8 cellular contexts compared by ENCODE assay signal in genomic region chr3:39288300-39288808, GRCh38. TPM values are rescaled to one million over a fixed set of nuclear protein-coding genes. Genes with fewer than 3 reads are reported as not detected.
DNase-seq lines count a peak whose midpoint lies in the region; ATAC-seq, FAIRE-seq and TF ChIP-seq lines count a peak whose summit lies in the region.

No MANE protein-coding gene starts in this region.

- TF ChIP-seq EP300 in gastroesophageal sphincter (IDR thresholded peaks at IDR 0.05), result no peak
- TF ChIP-seq EP300 in transverse colon (IDR thresholded peaks at IDR 0.05; ENCODE audit: low read depth), result no peak

- H3K36me3 ChIP-seq in gastroesophageal sphincter (no peaks in the 10 kb centered on the region), pancreas (no peaks in the 10 kb centered on the region), transverse colon (no peaks in the 10 kb centered on the region)

- H3K4me3 ChIP-seq in gastroesophageal sphincter (no peak overlapping the region), pancreas (no peak overlapping the region), transverse colon (no peak overlapping the region)

- no peaks in the 10 kb centered on the region for H3K9me3 ChIP-seq in gastroesophageal sphincter
- no peaks in the 10 kb centered on the region for H3K9me3 ChIP-seq in pancreas
- no peaks in the 10 kb centered on the region for H3K9me3 ChIP-seq in transverse colon

- ATAC-seq in gastroesophageal sphincter (peak; percentile 75), pancreas (peak; percentile 82 to 95 (median 92))

- 13% methylated on average over 1 of the region's 3 CpGs; no CpG with 5 or more reads in 1 of the 2 donors for WGBS in gastroesophageal sphincter (ENCODE audit: low coverage in 1 of 2), 2 donors
- WGBS in pancreas, 2 donors, result 36 to 45% methylated on average over 3 of the region's 3 CpGs
- 25% methylated on average over 3 of the region's 3 CpGs; no CpG with 5 or more reads in 1 of the 2 donors for WGBS in transverse colon (ENCODE audit: low coverage in 1 of 2), 2 donors

- no peaks in the 10 kb centered on the region for H3K27me3 ChIP-seq in gastroesophageal sphincter
- H3K27me3 ChIP-seq in pancreas, result no peaks in the 10 kb centered on the region
- H3K27me3 ChIP-seq in transverse colon, result no peaks in the 10 kb centered on the region

- intact Hi-C loops in pancreas (cut with DNase I), result loop anchor here (5.0 to 10.0 kb wide), 3 partner anchors 96 to 164 kb away; partner anchors contain the start of gene XIRP1 (in 1 of the 3)
- intact Hi-C loops in transverse colon (cut with DNase I; ENCODE audit: low total_unique reads), result loop anchor here (2.0 to 5.0 kb wide), 2 partner anchors 96 to 162 kb away; partner anchors contain the start of gene XIRP1

- in situ Hi-C loops in transverse colon (cut with MboI; ENCODE audit: low pct_ligation_motif_present in 1 of 4, low pct_unique_long_range_greater_than_20kb in 1 of 4, low sequenced_read_pairs in 3 of 4), result loop anchor here (5.0 to 25.0 kb wide), 4 partner anchors 96 to 164 kb away; partner anchors contain the start of gene XIRP1 (in 2 of the 4)

- no peaks in the 10 kb centered on the region for H3K4me1 ChIP-seq in gastroesophageal sphincter
- peaks cover 4 to 9% (median 4%) of the 10 kb centered on the region in 3 donors for H3K4me1 ChIP-seq in pancreas
- H3K4me1 ChIP-seq in transverse colon, result peaks cover 3 to 13% (median 10%) of the 10 kb centered on the region in 4 donors

- H3K27ac ChIP-seq in gastroesophageal sphincter (no peak overlapping the region), pancreas (no peak overlapping the region), transverse colon (no peak overlapping the region)

- TF ChIP-seq CTCF in gastroesophageal sphincter (IDR thresholded peaks at IDR 0.05), result peak; percentile 52 to 92 (median 77)
- TF ChIP-seq CTCF in pancreas (IDR thresholded peaks at IDR 0.05), result peak; percentile 54 to 90 (median 83)
- peak; percentile 72 to 88 (median 81) for TF ChIP-seq CTCF in transverse colon (IDR thresholded peaks at IDR 0.05)

- FAIRE-seq in pancreas (lab: Jason Lieb, UNC), result no peak

- TF ChIP-seq POLR2A in gastroesophageal sphincter (IDR thresholded peaks at IDR 0.05) (no peak), transverse colon (IDR thresholded peaks at IDR 0.05) (no peak)

- peak; percentile 44 for DNase-seq in GM04504 (ENCODE audit: low read depth)
- peak; percentile 74 for DNase-seq in HCEC 1CT
- peak; percentile 77 for DNase-seq in M059J (ENCODE audit: low read depth)
- peak; percentile 80 for DNase-seq in SIG-M5 treated with dmso at 0.1 percent for 504 hours (lab: John Stamatoyannopoulos, UW; ENCODE audit: unreplicated experiment)
- DNase-seq in activated effector memory CD4-positive, alpha-beta T cell treated with anti-CD3 and anti-CD28 coated beads, Interleukin-2, amount 50 U/mL, for 16 hours, result peak; percentile 92
- DNase-seq in pancreas, result peak; percentile 72 to 88 (median 78)
- DNase-seq in transverse colon, result peak; percentile 87

RNA-seq across cellular contexts. Expression of gene CX3CR1, which starts 8.5 kb away (rescaled TPM):
- total RNA-seq in M059J (2014; rRNA removed; shearing (Covaris generic)), result 0.02 TPM in 1 of 2 replicates, not detected in the other
- total RNA-seq in gastroesophageal sphincter, result under 1 TPM; 0.31 to 0.94 (median 0.66) TPM
- total RNA-seq in pancreas, result 10 to 100 TPM in 1 of 6 donors, 1 to 10 TPM in 4, under 1 TPM in 1; 0.23 to 13.0 (median 1.6) TPM
- polyA plus RNA-seq in pancreas, result under 1 TPM; 0.08 to 0.14 TPM
- total RNA-seq in transverse colon, result under 1 TPM in 1 of 4 donors, not detected in 3; 0.32 TPM

RNA-seq across cellular contexts. Expression of gene CCR8, which starts 41.2 kb away (rescaled TPM):
- total RNA-seq in M059J (2014; rRNA removed; shearing (Covaris generic)), result not detected in 2 replicates
- not detected for total RNA-seq in gastroesophageal sphincter
- total RNA-seq in pancreas, result not detected
- not detected for polyA plus RNA-seq in pancreas
- total RNA-seq in transverse colon, result not detected
